ENCODE assay signal across 15 cellular contexts in the genomic region with DNA sequence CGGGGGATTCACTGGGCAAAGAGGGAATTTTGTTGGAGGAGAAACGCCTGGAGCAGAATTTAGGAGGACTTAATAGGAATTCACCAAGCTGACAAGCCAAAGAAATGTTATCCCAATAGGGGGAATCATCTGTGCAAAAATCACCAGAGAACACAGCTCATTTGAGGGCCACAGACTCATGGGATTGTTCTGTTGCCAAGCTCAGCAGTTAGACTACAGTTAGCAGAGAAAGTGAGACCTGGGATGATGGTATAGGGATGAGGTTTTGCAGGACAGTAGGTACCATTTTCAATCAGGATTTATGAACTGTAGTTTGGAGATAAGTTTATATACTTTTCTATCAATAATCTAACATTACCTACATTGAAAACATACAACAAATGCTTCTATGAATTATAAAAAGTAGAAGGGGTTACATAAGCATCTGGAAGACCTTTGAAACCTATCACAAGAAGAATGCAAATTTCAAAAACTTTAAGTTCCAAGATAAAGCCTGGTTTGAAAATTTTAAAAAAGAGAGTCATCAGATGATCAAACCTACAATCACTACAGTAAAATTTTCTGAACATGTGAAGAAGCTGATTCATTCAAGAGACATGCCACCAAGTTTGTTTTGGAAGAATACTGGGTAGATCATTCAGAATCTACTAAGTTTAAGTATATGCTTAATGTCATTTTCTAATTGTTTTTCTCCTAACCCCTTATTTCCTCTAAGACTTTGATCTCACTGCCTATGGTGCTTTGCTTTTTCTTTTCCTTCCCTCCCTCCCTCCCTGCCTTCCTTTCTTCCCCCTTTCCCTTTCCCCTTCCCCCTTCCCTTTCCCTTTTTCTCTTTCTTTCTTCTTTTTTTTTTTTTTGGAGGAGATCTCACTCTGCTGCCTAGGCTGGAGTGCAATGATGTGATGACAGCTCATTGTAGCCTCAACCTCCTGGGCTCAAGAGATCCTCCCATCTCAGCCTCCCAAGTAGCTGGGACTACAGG.
A peak's percentile ranks its signal among the peaks of the same experiment; 100 is the strongest.
DNase-seq lines count a peak whose midpoint lies in the region; ATAC-seq and TF ChIP-seq lines count a peak whose summit lies in the region.
"Had no signal": no experiment of that assay in that cellular context is flagged by ENCODE, and none has a peak within 500 bp of the region (broad histone marks: within the 10 kb centered on the region; RNA-seq: fewer than 3 reads in every experiment).

No MANE protein-coding gene starts in this region.

- H3K4me3 ChIP-seq in GM23338 (no peak overlapping the region), adrenal gland (no peak overlapping the region), foreskin fibroblast (ENCODE audit: low read depth in 1 of 2, low read length in 2 of 2) (no peak overlapping the region)
- H3K4me3 ChIP-seq: left ventricle myocardium inferior had no signal

- H2AFZ ChIP-seq in GM23338, result no peak overlapping the region

- H3K4me1 ChIP-seq in GM23338 (ENCODE audit: insufficient read depth), result peaks cover 20% of the 10 kb centered on the region
- peaks cover 58 to 68% of the 10 kb centered on the region in 2 donors for H3K4me1 ChIP-seq in adrenal gland (replicated peaks in 1 of 2)

- TF ChIP-seq CTCF in GM23338 (conservative IDR thresholded peaks at IDR 0.05; ENCODE audit: low read depth in 2 of 2) (no peak), adrenal gland (IDR thresholded peaks at IDR 0.05) (no peak), foreskin fibroblast (IDR thresholded peaks at IDR 0.05; ENCODE audit: low read depth, low read length) (no peak)

- peak overlapping the region; percentile 82; the same call in 1 of the 2 replicates for H3K27ac Mint-ChIP-seq in GM23338
- no peak overlapping the region for H3K27ac Mint-ChIP-seq in activated T-helper 17 cell treated with anti-CD3 and anti-CD28 coated beads, Interleukin-2, amount 50 U/mL, for 72 hours
- H3K27ac Mint-ChIP-seq: activated B cell treated with CpG ODN at 0.5 μM for 24 hours; activated T-cell treated with anti-CD3 and anti-CD28 coated beads, Interleukin-2, amount 50 U/mL, for 24 hours; stimulated activated naive CD8-positive, alpha-beta T cell treated with anti-CD3 and anti-CD28 coated beads, Interleukin-15, Interleukin-2, amounts not matched to agents 100 ng/mL and 50 ng/mL, for 24 hours had no signal

- no peaks in the 10 kb centered on the region for H3K9me3 Mint-ChIP-seq in GM23338
- no peaks in the 10 kb centered on the region for H3K9me3 Mint-ChIP-seq in activated T-helper 17 cell treated with anti-CD3 and anti-CD28 coated beads, Interleukin-2, amount 50 U/mL, for 72 hours
- H3K9me3 Mint-ChIP-seq: activated T-cell treated with anti-CD3 and anti-CD28 coated beads, Interleukin-2, amount 50 U/mL, for 24 hours had no signal

- WGBS in adrenal gland, 4 donors, result 95 to 97% (median 96%) methylated on average over 2 of the region's 2 CpGs

- peaks cover 2% of the 10 kb centered on the region; the same call in 1 of the 3 replicates for H3K36me3 Mint-ChIP-seq in GM23338 (ENCODE audit: low read depth)
- no peaks in the 10 kb centered on the region for H3K36me3 Mint-ChIP-seq in activated T-helper 17 cell treated with anti-CD3 and anti-CD28 coated beads, Interleukin-2, amount 50 U/mL, for 72 hours (ENCODE audit: low read depth)

- H4K20me1 ChIP-seq in GM23338 (replicated peaks; ENCODE audit: insufficient read depth), result no peaks in the 10 kb centered on the region

- intact Hi-C loops in adrenal gland (cut with DNase I), result no loop called here

- H3K36me3 ChIP-seq in GM23338 (ENCODE audit: insufficient read depth), result no peaks in the 10 kb centered on the region
- no peaks in the 10 kb centered on the region for H3K36me3 ChIP-seq in adrenal gland (replicated peaks in 1 of 2)
- H3K36me3 ChIP-seq: left ventricle myocardium inferior had no signal

- no peak overlapping the region for H3K4me3 Mint-ChIP-seq in GM23338
- no peak overlapping the region for H3K4me3 Mint-ChIP-seq in activated T-helper 17 cell treated with anti-CD3 and anti-CD28 coated beads, Interleukin-2, amount 50 U/mL, for 72 hours
- H3K4me3 Mint-ChIP-seq: activated B cell treated with CpG ODN at 0.5 μM for 24 hours; activated T-cell treated with anti-CD3 and anti-CD28 coated beads, Interleukin-2, amount 50 U/mL, for 24 hours; stimulated activated naive CD8-positive, alpha-beta T cell treated with anti-CD3 and anti-CD28 coated beads, Interleukin-15, Interleukin-2, amounts not matched to agents 100 ng/mL and 50 ng/mL, for 24 hours had no signal

- no peaks in the 10 kb centered on the region for H3K9me3 ChIP-seq in adrenal gland (replicated peaks in 1 of 3)
- H3K9me3 ChIP-seq: left ventricle myocardium inferior had no signal

- H3K27me3 ChIP-seq in GM23338 (ENCODE audit: insufficient read depth) (no peaks in the 10 kb centered on the region), adrenal gland (no peaks in the 10 kb centered on the region)

- H3K4me1 Mint-ChIP-seq in GM23338, result peaks cover 23% of the 10 kb centered on the region
- H3K4me1 Mint-ChIP-seq in activated T-helper 17 cell treated with anti-CD3 and anti-CD28 coated beads, Interleukin-2, amount 50 U/mL, for 72 hours, result no peaks in the 10 kb centered on the region

- ATAC-seq in GM23338, result no peak
- ATAC-seq in activated T-helper 17 cell treated with anti-CD3 and anti-CD28 coated beads, Interleukin-2, amount 50 U/mL, for 72 hours (replicated peaks), result no peak
- no peak for ATAC-seq in HG03457 (IDR thresholded peaks at IDR 0.05; ENCODE audit: unreplicated experiment)

- H3F3A ChIP-seq in GM23338 (replicated peaks; ENCODE audit: low read depth), result no peaks in the 10 kb centered on the region

- peaks cover 65% of the 10 kb centered on the region for H3K79me2 ChIP-seq in GM23338 (replicated peaks; ENCODE audit: insufficient read depth)

- no peaks in the 10 kb centered on the region for H3K9me2 ChIP-seq in GM23338 (ENCODE audit: insufficient read depth)

- TF ChIP-seq POLR2A in adrenal gland (IDR thresholded peaks at IDR 0.05), result no peak

- H3K4me2 ChIP-seq in GM23338, result no peak overlapping the region

- no peaks in the 10 kb centered on the region for H3K27me3 Mint-ChIP-seq in GM23338 (ENCODE audit: insufficient read depth, low read depth, poor library complexity)
- peaks cover 21% of the 10 kb centered on the region for H3K27me3 Mint-ChIP-seq in activated T-helper 17 cell treated with anti-CD3 and anti-CD28 coated beads, Interleukin-2, amount 50 U/mL, for 72 hours
- H3K27me3 Mint-ChIP-seq: activated B cell treated with CpG ODN at 0.5 μM for 24 hours had no signal

- DNase-seq in GM23338 (ENCODE audit: low spot score) (no peak), adrenal gland (no peak), foreskin fibroblast (peak; percentile 60 to 78), stromal cell of bone marrow (ENCODE audit: low read depth) (peak; percentile 79)
- no peak for DNase-seq in stimulated activated naive CD4-positive, alpha-beta T cell treated with Interleukin-2 at 50 U/mL for 16 hours (lab: John Stamatoyannopoulos, UW)
- no peak for DNase-seq in effector CD4-positive, alpha-beta T cell
- DNase-seq: activated B cell treated with CpG ODN at 0.5 μM for 24 hours; activated T-cell treated with anti-CD3 and anti-CD28 coated beads, Interleukin-2, amount 50 U/mL, for 24 hours; DMS153; left ventricle myocardium inferior; occipital lobe; stimulated activated CD4-positive, alpha-beta T cell treated with anti-CD3 and anti-CD28 coated beads, Interleukin-4, amount 100 ng/mL, for 1 hour had no signal

- no peak overlapping the region for H3K27ac ChIP-seq in GM23338 (ENCODE audit: low read depth)
- H3K27ac ChIP-seq in adrenal gland, result peak overlapping the region in 3 of 5 donors; percentile 77 to 87 (median 83)

TF ChIP-seq in GM23338, 12 proteins besides CTCF, POLR2A, EP300 and RAD21:
- no peak for TF ChIP-seq NANOG (IDR thresholded peaks at IDR 0.05; ENCODE audit: borderline replicate concordance)

Comparison
In these comparisons a context has a peak if more than half of its experiments do, and no peak if none do; other contexts are left out.
1. DNase-seq: peak in foreskin fibroblast (2 of 2) and stromal cell of bone marrow (single experiment); none in GM23338 (single experiment), adrenal gland (0 of 7), stimulated activated naive CD4-positive, alpha-beta T cell treated with Interleukin-2 at 50 U/mL for 16 hours (single experiment) and effector CD4-positive, alpha-beta T cell (single experiment).